In the genomic region with DNA sequence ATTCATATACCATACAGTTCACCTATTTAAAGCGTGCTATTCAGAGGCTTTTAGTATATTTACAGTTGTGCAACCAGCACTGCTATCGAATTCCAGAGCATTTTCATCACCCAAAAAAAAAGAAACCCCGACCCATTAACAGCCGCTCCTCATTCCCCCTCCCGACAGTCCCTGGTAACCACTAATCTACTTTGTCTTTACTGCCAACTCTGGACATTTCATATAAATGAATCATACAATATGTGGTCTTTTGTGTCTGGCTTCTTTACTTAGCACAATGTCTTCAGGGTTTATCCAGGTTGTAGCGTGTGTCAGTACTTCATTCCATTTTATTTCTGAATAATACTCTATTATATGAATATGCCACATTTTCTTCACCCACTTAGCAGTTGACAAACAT, we compare ENCODE assay signal across 1 cellular context.
TF ChIP-seq lines count a peak whose summit lies in the region.

No MANE protein-coding gene starts in this region.

TF ChIP-seq in HEK293T, 16 proteins besides CTCF, POLR2A, EP300 and RAD21:
- TF ChIP-seq BHLHE40 (IDR thresholded peaks at IDR 0.05; ENCODE audit: borderline replicate concordance) = no peak
- no peak for TF ChIP-seq SUZ12 (IDR thresholded peaks at IDR 0.05)
- TF ChIP-seq FOXK2 (IDR thresholded peaks at IDR 0.05) = no peak
- TF ChIP-seq SP1 (IDR thresholded peaks at IDR 0.05) = no peak
TF ChIP-seq in HEK293T: peak in this region for 0.
